Comparison of ENCODE assay signal across 8 cellular contexts in the genomic region with DNA sequence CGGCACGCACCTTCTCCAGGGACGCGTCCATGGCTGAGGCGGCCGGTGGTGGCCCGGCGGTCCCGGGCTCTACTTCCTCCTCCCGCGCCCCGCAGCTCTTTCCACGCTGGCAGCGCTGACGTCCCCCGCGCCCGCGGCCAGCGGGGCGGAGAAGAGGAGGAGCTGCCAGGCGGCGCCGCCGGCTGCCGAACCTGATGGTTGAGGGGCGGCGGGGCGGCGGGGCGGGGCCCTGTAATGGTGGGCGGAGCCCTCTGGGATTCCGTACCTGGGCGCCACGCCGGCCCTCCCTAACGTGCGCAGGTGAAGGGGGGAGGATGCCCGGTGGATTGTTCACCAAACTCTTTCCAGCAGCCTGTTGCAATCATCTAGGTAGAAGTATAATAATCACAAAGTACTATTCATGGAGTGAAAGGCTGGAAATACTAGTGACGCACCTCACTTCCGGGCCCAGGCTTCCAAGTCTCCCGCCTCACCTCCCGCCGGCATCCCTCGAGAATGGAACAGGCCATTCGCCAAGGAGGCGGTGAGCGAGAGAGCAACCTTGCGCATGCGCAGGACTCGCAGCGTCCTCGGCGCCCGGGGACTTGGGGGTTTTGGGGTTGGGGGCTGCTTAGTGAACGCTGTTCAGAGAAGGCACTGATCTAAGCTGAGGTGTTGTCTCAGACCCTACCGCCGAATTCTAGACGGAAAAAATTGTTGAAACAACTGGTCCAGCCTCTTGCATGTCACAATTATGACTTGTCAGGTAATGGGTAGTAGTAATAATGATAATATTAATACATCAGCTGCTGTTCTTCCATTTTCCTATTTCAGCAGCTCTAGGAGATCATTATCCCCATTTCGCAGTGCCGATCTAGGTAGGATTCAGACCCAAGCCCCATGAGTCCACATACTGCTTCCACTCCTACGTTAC.
A peak's percentile ranks its signal among the peaks of the same experiment; 100 is the strongest.
DNase-seq lines count a peak whose midpoint lies in the region; ATAC-seq and TF ChIP-seq lines count a peak whose summit lies in the region.
"Not testable (repeated sequence)": the region's sequence is repeated elsewhere in the genome, so short reads cannot be mapped to it uniquely, and the experiment has no call there.

No MANE protein-coding gene starts in this region.

- TF ChIP-seq CTCF in retinal pigment epithelial cell (conservative IDR thresholded peaks at IDR 0.05; ENCODE audit: low read depth, low read length) = not testable (repeated sequence)

- peak; percentile 45 for TF ChIP-seq POLR2A in GM18526 (IDR thresholded peaks at IDR 0.05; ENCODE audit: extremely low read depth, insufficient read length)

- peak; percentile 70 for ATAC-seq in HG03060 (IDR thresholded peaks at IDR 0.05; ENCODE audit: low read depth, unreplicated experiment)

- DNase-seq in 8988T (peak; percentile 76), NCI-H2081 (lab: John Stamatoyannopoulos, UW) (peak; percentile 87), T1000 (lab: John Stamatoyannopoulos, UW) (peak; percentile 66), astrocyte of the hippocampus (ENCODE audit: low read depth, low spot score) (peak; percentile 94), hippocampal formation (lab: John Stamatoyannopoulos, UW) (peak; percentile 35 to 75), retinal pigment epithelial cell (ENCODE audit: low read depth) (peak; percentile 39)

- peak overlapping the region; percentile 70 for H3K4me3 ChIP-seq in retinal pigment epithelial cell (ENCODE audit: low read length)

Comparison
In these comparisons a context has a peak if more than half of its experiments do, and no peak if none do; other contexts are left out.
1. Peak in every context shown above with its lines: DNase-seq, ATAC-seq and H3K4me3 ChIP-seq.
2. DNase-seq: peak in every context shown above with its lines; median percentile 94 in astrocyte of the hippocampus; 87 in NCI-H2081; 76 in 8988T; 66 in T1000; 55 in hippocampal formation; 39 in retinal pigment epithelial cell.